In genomic region chr18:7954229-7954628, GRCh38 we compare ENCODE assay signal across 21 cellular contexts.
DNase-seq lines count a peak whose midpoint lies in the region; ATAC-seq and TF ChIP-seq lines count a peak whose summit lies in the region.
"Had no signal": no experiment of that assay in that cellular context is flagged by ENCODE, and none has a peak within 500 bp of the region (broad histone marks: within the 10 kb centered on the region; RNA-seq: fewer than 3 reads in every experiment).

No MANE protein-coding gene starts in this region.

- peaks cover 34% of the 10 kb centered on the region for H3K4me1 Mint-ChIP-seq in activated T-cell treated with anti-CD3 and anti-CD28 coated beads, Interleukin-2, amount 50 U/mL, for 72 hours (ENCODE audit: low read depth)
- no peaks in the 10 kb centered on the region for H3K4me1 Mint-ChIP-seq in activated naive CD8-positive, alpha-beta T cell treated with anti-CD3 and anti-CD28 coated beads for 36 hours
- H3K4me1 Mint-ChIP-seq: activated naive CD8-positive, alpha-beta T cell treated with anti-CD3 and anti-CD28 coated beads, Interleukin-2, amount 50 U/mL, for 24 hours had no signal

- intact Hi-C loops in PC-3 (cut with micrococcal nuclease) = loop anchor here (10.0 kb wide), 1 partner anchor 421 kb away; no protein-coding TSS in a partner anchor

- H3K9me2 ChIP-seq in PC-3 (replicated peaks; ENCODE audit: low read length) = no peaks in the 10 kb centered on the region

- CTCF ChIA-PET in PC-3 (lab: Charles Lee) = no interaction called here

- no peak for ATAC-seq in activated T-cell treated with anti-CD3 and anti-CD28 coated beads, Interleukin-2, amount 50 U/mL, for 72 hours (replicated peaks in 1 of 2)
- ATAC-seq in PC-3 (no peak), GM21529 (IDR thresholded peaks at IDR 0.05; ENCODE audit: unreplicated experiment) (no peak)
- ATAC-seq: activated naive CD8-positive, alpha-beta T cell treated with anti-CD3 and anti-CD28 coated beads, Interleukin-2, amount 50 U/mL, for 24 hours; Right ventricle myocardium inferior had no signal

- no peak overlapping the region for H3K9ac ChIP-seq in PC-3 (ENCODE audit: low read length)

- H3K27me3 Mint-ChIP-seq in activated T-cell treated with anti-CD3 and anti-CD28 coated beads, Interleukin-2, amount 50 U/mL, for 72 hours (ENCODE audit: low read depth) = no peaks in the 10 kb centered on the region
- no peaks in the 10 kb centered on the region for H3K27me3 Mint-ChIP-seq in activated naive CD8-positive, alpha-beta T cell treated with anti-CD3 and anti-CD28 coated beads for 36 hours
- H3K27me3 Mint-ChIP-seq: activated naive CD8-positive, alpha-beta T cell treated with anti-CD3 and anti-CD28 coated beads, Interleukin-2, amount 50 U/mL, for 24 hours; CD4-positive, CD25-positive, alpha-beta regulatory T cell had no signal

- no peaks in the 10 kb centered on the region for H4K20me1 ChIP-seq in PC-3 (ENCODE audit: low read length)

- no peaks in the 10 kb centered on the region for H3K27me3 ChIP-seq in PC-3 (ENCODE audit: low read length)
- H3K27me3 ChIP-seq: cardiac muscle cell, heart left ventricle had no signal

- no peaks in the 10 kb centered on the region for H3K36me3 ChIP-seq in PC-3 (ENCODE audit: low read depth, low read length)
- H3K36me3 ChIP-seq: cardiac muscle cell had no signal

- 0 out of 2 replicates have a peak, but pooled peaks cover 3% of the 10 kb centered on the region for H3K79me2 ChIP-seq in PC-3 (ENCODE audit: low read length)

- no peak for DNase-seq in activated T-cell treated with anti-CD3 and anti-CD28 coated beads, Interleukin-2, amount 50 U/mL, for 72 hours
- DNase-seq in activated T-cell treated with anti-CD3 and anti-CD28 coated beads, Interleukin-2, amount 50 U/mL, for 48 hours = no peak
- DNase-seq in PC-3 = peak; percentile 9
- peak; percentile 48 to 78 for DNase-seq in dermis microvascular lymphatic vessel endothelial cell (ENCODE audit: low read depth in 2 of 2)
- peak; percentile 13 for DNase-seq in stromal cell of bone marrow (ENCODE audit: low read depth)
- DNase-seq in activated naive CD8-positive, alpha-beta T cell treated with anti-CD3 and anti-CD28 coated beads for 36 hours = no peak
- DNase-seq in NCI-H2107 treated with DMSO at 0.1 percent for 48 hours (lab: John Stamatoyannopoulos, UW; ENCODE audit: unreplicated experiment) = no peak
- DNase-seq: activated naive CD8-positive, alpha-beta T cell treated with anti-CD3 and anti-CD28 coated beads, Interleukin-2, amount 50 U/mL, for 24 hours; CD4-positive, CD25-positive, alpha-beta regulatory T cell; DMS79; heart left ventricle; immature natural killer cell; KBM-7; NCI-H1048; NCI-H2081; NCI-H510A treated with DMSO at 0.1 percent for 48 hours; nucleus accumbens; SW 1271 had no signal

- H3K27ac Mint-ChIP-seq in activated T-cell treated with anti-CD3 and anti-CD28 coated beads, Interleukin-2, amount 50 U/mL, for 72 hours = peak overlapping the region; percentile 84
- H3K27ac Mint-ChIP-seq in activated naive CD8-positive, alpha-beta T cell treated with anti-CD3 and anti-CD28 coated beads for 36 hours = no peak overlapping the region
- H3K27ac Mint-ChIP-seq: activated naive CD8-positive, alpha-beta T cell treated with anti-CD3 and anti-CD28 coated beads, Interleukin-2, amount 50 U/mL, for 24 hours had no signal

- no TSS peak for BruUV-seq in PC-3 (replicated peaks; lab: Mats Ljungman, UMichigan)

- no peak overlapping the region for H2AFZ ChIP-seq in PC-3 (ENCODE audit: low read length)

- H3K4me3 Mint-ChIP-seq in activated T-cell treated with anti-CD3 and anti-CD28 coated beads, Interleukin-2, amount 50 U/mL, for 72 hours = peak overlapping the region in 1 of 2 donors; percentile 71
- no peak overlapping the region for H3K4me3 Mint-ChIP-seq in activated naive CD8-positive, alpha-beta T cell treated with anti-CD3 and anti-CD28 coated beads for 36 hours
- H3K4me3 Mint-ChIP-seq: activated naive CD8-positive, alpha-beta T cell treated with anti-CD3 and anti-CD28 coated beads, Interleukin-2, amount 50 U/mL, for 24 hours had no signal

- no peaks in the 10 kb centered on the region for H3K9me3 Mint-ChIP-seq in activated T-cell treated with anti-CD3 and anti-CD28 coated beads, Interleukin-2, amount 50 U/mL, for 72 hours
- no peaks in the 10 kb centered on the region for H3K9me3 Mint-ChIP-seq in activated naive CD8-positive, alpha-beta T cell treated with anti-CD3 and anti-CD28 coated beads for 36 hours
- H3K9me3 Mint-ChIP-seq: activated naive CD8-positive, alpha-beta T cell treated with anti-CD3 and anti-CD28 coated beads, Interleukin-2, amount 50 U/mL, for 24 hours had no signal

- no peak overlapping the region for H3K4me3 ChIP-seq in PC-3 (ENCODE audit: low read length)
- H3K4me3 ChIP-seq: cardiac muscle cell, heart left ventricle had no signal

- no peaks in the 10 kb centered on the region for H3K36me3 Mint-ChIP-seq in activated T-cell treated with anti-CD3 and anti-CD28 coated beads, Interleukin-2, amount 50 U/mL, for 72 hours (ENCODE audit: insufficient read depth in 2 of 2)
- H3K36me3 Mint-ChIP-seq in activated naive CD8-positive, alpha-beta T cell treated with anti-CD3 and anti-CD28 coated beads for 36 hours = no peaks in the 10 kb centered on the region
- H3K36me3 Mint-ChIP-seq: CD4-positive, CD25-positive, alpha-beta regulatory T cell had no signal

- no peaks in the 10 kb centered on the region for H3K9me3 ChIP-seq in PC-3 (ENCODE audit: low read length)
- H3K9me3 ChIP-seq: heart left ventricle had no signal

- POLR2A ChIA-PET in PC-3 (lab: Charles Lee; ENCODE audit: unreplicated experiment) = interaction anchor here (0.5 kb wide), 1 partner anchor 99 kb away, joined by 3 read pairs; no protein-coding TSS in a partner anchor

- no peak overlapping the region for H3K4me2 ChIP-seq in PC-3 (ENCODE audit: low read length)

- no peak overlapping the region for H3K27ac ChIP-seq in PC-3 (ENCODE audit: low read length)
- H3K27ac ChIP-seq: cardiac muscle cell, heart left ventricle had no signal

- H3K4me1 ChIP-seq in PC-3 (ENCODE audit: insufficient read depth, low read length) = peaks cover 48% of the 10 kb centered on the region

- TF ChIP-seq CTCF in PC-3 (conservative IDR thresholded peaks at IDR 0.05; ENCODE audit: low read depth, low read length) = no peak

- H3F3A ChIP-seq in PC-3 (ENCODE audit: low read length, unreplicated experiment) = no peaks in the 10 kb centered on the region

Comparison
In these comparisons a context has a peak if more than half of its experiments do, and no peak if none do; other contexts are left out.
1. DNase-seq: peak in PC-3 (single experiment), dermis microvascular lymphatic vessel endothelial cell (2 of 2) and stromal cell of bone marrow (single experiment); none in activated T-cell treated with anti-CD3 and anti-CD28 coated beads, Interleukin-2, amount 50 U/mL, for 72 hours (0 of 2), activated T-cell treated with anti-CD3 and anti-CD28 coated beads, Interleukin-2, amount 50 U/mL, for 48 hours (0 of 2), activated naive CD8-positive, alpha-beta T cell treated with anti-CD3 and anti-CD28 coated beads for 36 hours (single experiment) and NCI-H2107 treated with DMSO at 0.1 percent for 48 hours (single experiment).